28 cellular contexts compared by ENCODE assay signal in the genomic region with DNA sequence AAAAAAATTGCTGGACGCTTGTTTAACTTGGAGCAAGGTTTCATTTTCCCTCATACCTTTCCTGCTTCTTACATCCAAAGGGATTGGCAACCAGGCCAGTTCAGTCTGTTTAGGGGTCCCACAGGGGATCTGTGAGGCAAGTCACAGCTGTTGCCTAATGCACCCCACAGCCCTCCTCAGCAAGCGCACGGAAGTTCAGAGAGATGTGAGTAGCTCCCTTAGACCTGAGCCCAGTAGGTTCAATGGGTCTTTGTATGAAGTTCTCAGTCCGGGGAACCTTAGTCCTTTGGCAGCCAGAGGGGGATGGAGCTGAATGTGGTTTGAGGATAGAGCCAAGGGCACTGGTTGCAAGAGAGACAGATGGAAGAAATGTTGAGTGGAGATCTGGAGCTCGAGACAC. TPM values are rescaled to one million over a fixed set of nuclear protein-coding genes. Genes with fewer than 3 reads are reported as not detected.
"Had no signal": no experiment of that assay in that cellular context is flagged by ENCODE, and none has a peak within 500 bp of the region (broad histone marks: within the 10 kb centered on the region; RNA-seq: fewer than 3 reads in every experiment).

No MANE protein-coding gene starts in this region.

- H3K4me1 ChIP-seq: colonic mucosa, neural progenitor cell, right lobe of liver, thyroid gland, uterus had no signal

- H3K4me3 Mint-ChIP-seq: activated naive CD8-positive, alpha-beta T cell treated with anti-CD3 and anti-CD28 coated beads, Interleukin-2, amount 10 ng/mL, durations not matched to agents 7 days and 5 days; activated T-cell treated with anti-CD3 and anti-CD28 coated beads, Interleukin-2, amount 50 U/mL, for 72 hours; immature natural killer cell; memory B cell; naive B cell; neural progenitor cell had no signal

- H3K27me3 ChIP-seq: colonic mucosa, gastroesophageal sphincter, heart right ventricle, neural progenitor cell, ovary, right lobe of liver, stomach, thyroid gland, uterus had no signal

- H3K9me3 ChIP-seq: colonic mucosa, gastroesophageal sphincter, heart right ventricle, mucosa of descending colon, ovary, right lobe of liver, stomach, thyroid gland, uterus had no signal

- DNase-seq: activated CD4-positive, alpha-beta T cell treated with anti-CD3 and anti-CD28 coated beads, Interleukin-2, amount 50 U/mL, for 1 hour; activated CD8-positive, alpha-beta memory T cell treated with anti-CD3 and anti-CD28 coated beads, Interleukin-2, amount 50 U/mL, for 4 hours; activated gamma-delta T cell; activated naive CD8-positive, alpha-beta T cell treated with anti-CD3 and anti-CD28 coated beads, Interleukin-2, amount 10 ng/mL, durations not matched to agents 7 days and 5 days; activated T-cell treated with anti-CD3 and anti-CD28 coated beads, Interleukin-2, amount 50 U/mL, for 72 hours; central memory CD4-positive, alpha-beta T cell; colonic mucosa; heart right ventricle; immature natural killer cell; kidney glomerular epithelial cell; left ventricle myocardium superior; mucosa of descending colon; naive B cell; ovary; right lobe of liver; stimulated activated CD4-positive, alpha-beta T cell treated with anti-CD3 and anti-CD28 coated beads, Interleukin-4, amount 100 ng/mL, for 1 hour; stomach; T-helper 1 cell; T1000; thyroid gland; uterus had no signal

- H3K9me3 Mint-ChIP-seq: activated naive CD8-positive, alpha-beta T cell treated with anti-CD3 and anti-CD28 coated beads, Interleukin-2, amount 10 ng/mL, durations not matched to agents 7 days and 5 days; activated T-cell treated with anti-CD3 and anti-CD28 coated beads, Interleukin-2, amount 50 U/mL, for 72 hours; brain; immature natural killer cell; memory B cell; naive B cell; neural progenitor cell had no signal

- H3K4me3 ChIP-seq: colonic mucosa, gastroesophageal sphincter, heart right ventricle, mucosa of descending colon, neural progenitor cell, ovary, right lobe of liver, smooth muscle cell, stomach, thyroid gland, uterus had no signal

- FAIRE-seq: endometrium had no signal

- H3K27ac Mint-ChIP-seq: activated naive CD8-positive, alpha-beta T cell treated with anti-CD3 and anti-CD28 coated beads, Interleukin-2, amount 10 ng/mL, durations not matched to agents 7 days and 5 days; activated T-cell treated with anti-CD3 and anti-CD28 coated beads, Interleukin-2, amount 50 U/mL, for 72 hours; memory B cell; neural progenitor cell had no signal

- H3K27me3 Mint-ChIP-seq: activated naive CD8-positive, alpha-beta T cell treated with anti-CD3 and anti-CD28 coated beads, Interleukin-2, amount 10 ng/mL, durations not matched to agents 7 days and 5 days; brain; memory B cell; naive B cell had no signal

- H2AFZ ChIP-seq: neural progenitor cell had no signal

- H3K36me3 ChIP-seq: ovary, uterus had no signal

- H3K4me2 ChIP-seq: neural progenitor cell, smooth muscle cell had no signal

- H3K4me1 Mint-ChIP-seq: neural progenitor cell had no signal

- ATAC-seq: activated T-cell treated with anti-CD3 and anti-CD28 coated beads, Interleukin-2, amount 50 U/mL, for 72 hours; gastroesophageal sphincter; heart right ventricle; left ventricle myocardium superior; mucosa of descending colon; right lobe of liver; SK-N-SH treated with all-trans-retinoic acid at 6 μM for 48 hours had no signal

- H3K27ac ChIP-seq: colonic mucosa, gastroesophageal sphincter, heart right ventricle, neural progenitor cell, ovary, right lobe of liver, stomach, thyroid gland, uterus had no signal

RNA-seq across cellular contexts. Expression of a gene that starts 19.4 kb away (rescaled TPM):
- total RNA-seq: smooth muscle cell had no signal
